Comparison of ENCODE assay signal across 8 cellular contexts in the genomic region with DNA sequence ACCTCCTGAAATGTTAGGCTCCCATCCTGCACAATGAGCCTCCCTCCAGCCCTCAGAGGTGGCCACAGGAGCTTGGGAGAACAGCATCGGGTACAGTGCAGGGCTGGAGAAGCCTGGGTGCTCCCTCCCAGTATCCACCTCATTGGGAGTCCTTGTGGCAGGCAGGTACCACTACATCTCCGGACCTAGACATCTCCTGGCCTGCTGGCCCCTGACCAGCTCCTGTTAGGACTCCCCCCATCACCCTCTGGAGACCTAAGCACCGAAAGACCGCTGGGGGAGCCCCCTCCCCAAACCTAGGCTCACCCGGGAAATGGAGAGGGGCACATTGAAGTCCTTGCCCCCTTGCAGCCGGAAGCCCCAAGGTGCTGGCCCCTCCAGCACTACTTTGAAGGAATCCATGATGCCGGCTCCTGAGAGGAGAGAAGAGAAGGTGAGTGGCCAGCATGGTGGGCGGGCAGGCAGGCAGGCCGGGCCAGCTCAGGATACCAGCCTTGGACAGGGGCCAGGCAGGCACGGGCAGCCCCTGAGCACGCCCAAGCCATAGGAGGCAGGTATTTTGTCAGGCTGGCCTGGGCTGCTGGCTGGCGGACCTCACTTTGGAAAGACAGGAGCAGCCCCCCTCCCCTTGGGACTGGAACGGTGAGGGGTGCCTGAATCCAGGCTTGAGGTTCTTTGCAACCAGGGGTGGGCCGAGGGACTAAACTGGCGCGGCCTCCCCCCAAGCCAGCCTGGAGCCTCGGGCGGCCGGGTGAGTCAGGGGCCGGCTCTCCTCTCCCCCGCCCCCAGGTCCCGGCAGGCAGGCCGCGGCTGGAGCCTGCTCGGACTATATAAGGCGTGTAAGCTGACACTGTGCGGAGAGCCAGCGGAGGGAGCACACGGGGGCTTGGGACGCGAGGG. TPM values are rescaled to one million over a fixed set of nuclear protein-coding genes. Genes with fewer than 3 reads are reported as not detected.
DNase-seq lines count a peak whose midpoint lies in the region; ATAC-seq and TF ChIP-seq lines count a peak whose summit lies in the region.

No MANE protein-coding gene starts in this region.

- no TSS peak for BruUV-seq in OCI-LY7 (replicated peaks; lab: Mats Ljungman, UMichigan)

- H3K4me2 ChIP-seq in OCI-LY7 (ENCODE audit: low read length), result peak overlapping the region; percentile 96

- H2AFZ ChIP-seq in OCI-LY7 (ENCODE audit: low read length), result no peak overlapping the region

- H3K9me3 ChIP-seq in OCI-LY7 (ENCODE audit: low read length), result no peaks in the 10 kb centered on the region

- peaks cover 14 to 23% of the 10 kb centered on the region in 2 donors for H3K36me3 Mint-ChIP-seq in CD14-positive monocyte

- no peaks in the 10 kb centered on the region for H3K79me2 ChIP-seq in OCI-LY7 (ENCODE audit: insufficient read depth, low read depth, low read length)

- TF ChIP-seq CTCF in CD14-positive monocyte (IDR thresholded peaks at IDR 0.05) (peak; percentile 34), OCI-LY7 (conservative IDR thresholded peaks at IDR 0.05; ENCODE audit: low read length) (0 out of 2 replicates have a peak, but pooled peaks have one; percentile 39), cardiac fibroblast (IDR thresholded peaks at IDR 0.05; ENCODE audit: low read depth, low read length) (peak; percentile 42)

- peak overlapping the region in 6 of 7 donors; percentile 97 to 99 (median 98) for H3K27ac Mint-ChIP-seq in CD14-positive monocyte

- no peaks in the 10 kb centered on the region for H3K9me2 ChIP-seq in OCI-LY7 (ENCODE audit: insufficient read depth, low read length)

- ATAC-seq in GM21423 (IDR thresholded peaks at IDR 0.05; ENCODE audit: unreplicated experiment), result no peak

- H3K4me3 Mint-ChIP-seq in CD14-positive monocyte, result peak overlapping the region; percentile 76 to 78

- peaks cover under 1% of the 10 kb centered on the region; the same call in 1 of the 2 replicates for H3K36me3 ChIP-seq in OCI-LY7 (ENCODE audit: insufficient read depth, low read length)

- peaks cover 49% of the 10 kb centered on the region for H3K4me1 ChIP-seq in OCI-LY7 (ENCODE audit: insufficient read depth, low read length, poor library complexity, severe bottlenecking)

- H3K4me3 ChIP-seq in OCI-LY7 (ENCODE audit: low read depth, low read length, poor library complexity, severe bottlenecking) (peak overlapping the region; percentile 81), cardiac fibroblast (replicated peaks in 1 of 2; ENCODE audit: low read depth in 2 of 2, low read length in 2 of 2) (peak overlapping the region; percentile 86 to 87)

- CTCF ChIA-PET in OCI-LY7 (lab: Charles Lee; ENCODE audit: unreplicated experiment), result interaction anchor here (0.5 to 0.7 kb wide), 3 partner anchors 12 to 106 kb away, joined by 3 read pairs; no protein-coding TSS in a partner anchor

- intact Hi-C loops in CD14-positive monocyte (cut with micrococcal nuclease), result loop anchor here (5.0 to 10.0 kb wide), 4 partner anchors 39 to 184 kb away; partner anchors contain the start of genes MXD3 (in 1 of the 2) and PFN3 (in 1 of the 2)
- intact Hi-C loops in OCI-LY7 (cut with micrococcal nuclease; ENCODE audit: unreplicated experiment), result loop anchor here (2.0 kb wide), 2 partner anchors 42 to 106 kb away; no protein-coding TSS in a partner anchor

- DNase-seq in CD14-positive monocyte (ENCODE audit: low spot score) (peak; percentile 73), H4 (ENCODE audit: low spot score) (peak; percentile 96), OCI-LY7 (ENCODE audit: low spot score) (peak; percentile 54), cardiac fibroblast (ENCODE audit: low read depth in 2 of 2) (peak; percentile 93 to 94), kidney tubule cell (ENCODE audit: low spot score) (peak; percentile 92), stromal cell of bone marrow (ENCODE audit: low read depth) (peak; percentile 87), occipital lobe (lab: John Stamatoyannopoulos, UW) (no peak)

- POLR2A ChIA-PET in OCI-LY7 (lab: Charles Lee), result interaction anchor here (0.6 to 2.8 kb wide), 3 partner anchors 13 to 547 kb away, joined by 3 to 24 read pairs (median 4); partner anchors contain the start of gene DOK3

- peak overlapping the region; percentile 3 for H3K27ac ChIP-seq in OCI-LY7 (ENCODE audit: low read depth, low read length, poor library complexity, severe bottlenecking)

- H4K20me1 ChIP-seq in OCI-LY7 (ENCODE audit: insufficient read depth, low read length), result peaks cover 6% of the 10 kb centered on the region; the same call in 1 of the 2 replicates

- H3K9me3 Mint-ChIP-seq in CD14-positive monocyte, result peaks cover 0 to 3% (median 0%) of the 10 kb centered on the region in 7 donors

- H3K4me1 Mint-ChIP-seq in CD14-positive monocyte, result peaks cover 61% of the 10 kb centered on the region

- H3K27me3 Mint-ChIP-seq in CD14-positive monocyte (ENCODE audit: low read depth in 3 of 3), result peaks cover 19 to 30% (median 21%) of the 10 kb centered on the region in 3 donors

RNA-seq across cellular contexts. Expression of gene PDLIM7, which starts 1.0 kb away (rescaled TPM):
- polyA plus RNA-seq in CD14-positive monocyte, result 10 to 100 TPM; 21.6 to 27.2 TPM
- total RNA-seq in H4 (2014; rRNA removed; shearing (Covaris generic)), result 127 and 138 TPM in 2 replicates
- total RNA-seq in OCI-LY7 (2014; rRNA removed; shearing (Covaris generic)), result 38.8 and 41.4 TPM in 2 replicates
- 58.0 and 78.9 TPM in 2 replicates for total RNA-seq in OCI-LY7 (2022)
- total RNA-seq in occipital lobe, result 7.8 TPM

RNA-seq across cellular contexts. Expression of gene DOK3, which starts 13.3 kb away (rescaled TPM):
- polyA plus RNA-seq in CD14-positive monocyte, result 10 to 100 TPM; 62.8 to 98.3 TPM
- 0.08 and 1.1 TPM in 2 replicates for total RNA-seq in H4 (2014; rRNA removed; shearing (Covaris generic))
- 186 and 197 TPM in 2 replicates for total RNA-seq in OCI-LY7 (2014; rRNA removed; shearing (Covaris generic))
- total RNA-seq in OCI-LY7 (2022) (260 and 268 TPM in 2 replicates), occipital lobe (3.0 TPM)

RNA-seq across cellular contexts. Expression of gene DDX41, which starts 20.4 kb away (rescaled TPM):
- 10 to 100 TPM; 44.9 to 70.3 TPM for polyA plus RNA-seq in CD14-positive monocyte
- total RNA-seq in H4 (2014; rRNA removed; shearing (Covaris generic)), result 106 and 122 TPM in 2 replicates
- 216 and 224 TPM in 2 replicates for total RNA-seq in OCI-LY7 (2014; rRNA removed; shearing (Covaris generic))
- total RNA-seq in OCI-LY7 (2022) (145 and 169 TPM in 2 replicates), occipital lobe (63.5 TPM)

RNA-seq across cellular contexts. Expression of gene DBN1, which starts 22.9 kb away (rescaled TPM):
- polyA plus RNA-seq in CD14-positive monocyte, result 1 to 10 TPM in 1 of 2 donors, under 1 TPM in 1; 0.71 to 1.6 TPM
- 140 and 153 TPM in 2 replicates for total RNA-seq in H4 (2014; rRNA removed; shearing (Covaris generic))
- total RNA-seq in OCI-LY7 (2014; rRNA removed; shearing (Covaris generic)), result 11.7 and 17.4 TPM in 2 replicates
- total RNA-seq in OCI-LY7 (2022) (21.3 and 22.0 TPM in 2 replicates), occipital lobe (170 TPM)

RNA-seq across cellular contexts. Expression of gene PRR7, which starts 49.7 kb away (rescaled TPM):
- 1 to 10 TPM; 1.8 to 2.1 TPM for polyA plus RNA-seq in CD14-positive monocyte
- 28.6 and 33.7 TPM in 2 replicates for total RNA-seq in H4 (2014; rRNA removed; shearing (Covaris generic))
- 7.0 and 13.6 TPM in 2 replicates for total RNA-seq in OCI-LY7 (2014; rRNA removed; shearing (Covaris generic))
- total RNA-seq in OCI-LY7 (2022), result 12.5 and 12.8 TPM in 2 replicates
- total RNA-seq in occipital lobe, result 11.7 TPM

Comparison
In these comparisons a context has a peak if more than half of its experiments do, and no peak if none do; other contexts are left out.
1. RNA of gene DOK3, which starts 13.3 kb away (total RNA-seq): 186 to 268 TPM in OCI-LY7; 3.0 TPM in occipital lobe (single experiment) and 0.08 to 1.1 TPM in H4; every median in the first group is over 10 times any median in the second.
2. Peak in every context shown above with its lines, with median percentiles within 50 percentile points of each other: CTCF ChIP-seq.